ENCODE assay signal across 11 cellular contexts in genomic region chr15:67049351-67050044, GRCh38. TPM values are rescaled to one million over a fixed set of nuclear protein-coding genes. Genes with fewer than 3 reads are reported as not detected.
DNase-seq lines count a peak whose midpoint lies in the region; ATAC-seq and TF ChIP-seq lines count a peak whose summit lies in the region.
"Had no signal": no experiment of that assay in that cellular context is flagged by ENCODE, and none has a peak within 500 bp of the region (broad histone marks: within the 10 kb centered on the region; RNA-seq: fewer than 3 reads in every experiment).

No MANE protein-coding gene starts in this region.

- H3K27ac Mint-ChIP-seq in activated CD4-positive, alpha-beta memory T cell treated with anti-CD3 and anti-CD28 coated beads for 36 hours = no peak overlapping the region

- H3K27me3 Mint-ChIP-seq in activated CD4-positive, alpha-beta memory T cell treated with anti-CD3 and anti-CD28 coated beads for 36 hours = no peaks in the 10 kb centered on the region

- no peaks in the 10 kb centered on the region for H3K9me3 Mint-ChIP-seq in activated CD4-positive, alpha-beta memory T cell treated with anti-CD3 and anti-CD28 coated beads for 36 hours

- peak overlapping the region; percentile 51 to 94 (median 77) for H3K4me2 ChIP-seq in BLaER1 treated with 17β-estradiol and CSF1 and Interleukin-3, amounts not matched to agents 10 nM and 100 nM

- H3K4me3 Mint-ChIP-seq in activated CD4-positive, alpha-beta memory T cell treated with anti-CD3 and anti-CD28 coated beads for 36 hours = no peak overlapping the region

- TF ChIP-seq CTCF in fibroblast of mammary gland (conservative IDR thresholded peaks at IDR 0.05; ENCODE audit: control insufficient read depth, insufficient read depth, low read depth, low read length) = no peak

- no peaks in the 10 kb centered on the region for H3K9me3 ChIP-seq in BLaER1 treated with 17β-estradiol and CSF1 and Interleukin-3, amounts not matched to agents 10 nM and 100 nM (replicated peaks in 1 of 11)
- no peaks in the 10 kb centered on the region for H3K9me3 ChIP-seq in SJCRH30 (replicated peaks)

- peak overlapping the region in 9 of 11 experiments; percentile 29 to 75 (median 56); a peak in 18 of 22 replicates for H3K9ac ChIP-seq in BLaER1 treated with 17β-estradiol and CSF1 and Interleukin-3, amounts not matched to agents 10 nM and 100 nM

- H3K27ac ChIP-seq in BLaER1 treated with 17β-estradiol and CSF1 and Interleukin-3, amounts not matched to agents 10 nM and 100 nM = peak overlapping the region; percentile 6 to 90 (median 68); a peak in 21 of 22 replicates
- H3K27ac ChIP-seq in SJCRH30 = peak overlapping the region; percentile 14; the same call in 1 of the 2 replicates

- no peaks in the 10 kb centered on the region for H3K36me3 Mint-ChIP-seq in activated CD4-positive, alpha-beta memory T cell treated with anti-CD3 and anti-CD28 coated beads for 36 hours

- no peaks in the 10 kb centered on the region for H3K36me3 ChIP-seq in BLaER1 treated with 17β-estradiol and CSF1 and Interleukin-3, amounts not matched to agents 10 nM and 100 nM
- no peaks in the 10 kb centered on the region for H3K36me3 ChIP-seq in SJCRH30

- intact Hi-C loops in activated CD4-positive, alpha-beta memory T cell treated with anti-CD3 and anti-CD28 coated beads for 36 hours (cut with micrococcal nuclease) = no loop called here

- peak overlapping the region in 1 of 10 experiments; percentile 36; a peak in 2 of 20 replicates for H3K4me3 ChIP-seq in BLaER1 treated with 17β-estradiol and CSF1 and Interleukin-3, amounts not matched to agents 10 nM and 100 nM
- no peak overlapping the region for H3K4me3 ChIP-seq in SJCRH30
- H3K4me3 ChIP-seq in fibroblast of mammary gland (ENCODE audit: control insufficient read depth, low read depth, low read length) = no peak overlapping the region

- DNase-seq in SJCRH30 (peak; percentile 57 to 58), fibroblast of mammary gland (ENCODE audit: low read depth) (peak; percentile 87), renal cortical epithelial cell (ENCODE audit: low read depth) (peak; percentile 98), DMS79 treated with DMSO at 0.1 percent for 48 hours (lab: John Stamatoyannopoulos, UW) (no peak)
- no peak for DNase-seq in activated CD4-positive, alpha-beta memory T cell treated with anti-CD3 and anti-CD28 coated beads for 36 hours
- DNase-seq in stimulated activated naive CD4-positive, alpha-beta T cell (lab: John Stamatoyannopoulos, UW) = no peak
- DNase-seq: activated CD8-positive, alpha-beta memory T cell treated with anti-CD3 and anti-CD28 coated beads for 24 hours; GF-D8; NCI-H2171 had no signal

- CTCF ChIA-PET in activated CD4-positive, alpha-beta memory T cell treated with anti-CD3 and anti-CD28 coated beads for 36 hours (lab: Charles Lee) = no interaction called here

- H3K4me1 Mint-ChIP-seq in activated CD4-positive, alpha-beta memory T cell treated with anti-CD3 and anti-CD28 coated beads for 36 hours (ENCODE audit: low read depth) = peaks cover 11% of the 10 kb centered on the region

- H3K4me1 ChIP-seq in BLaER1 treated with 17β-estradiol and CSF1 and Interleukin-3, amounts not matched to agents 10 nM and 100 nM = peaks cover 38 to 65% (median 51%) of the 10 kb centered on the region in 10 experiments
- peaks cover 30% of the 10 kb centered on the region for H3K4me1 ChIP-seq in SJCRH30

- H4K20me1 ChIP-seq in BLaER1 treated with 17β-estradiol and CSF1 and Interleukin-3, amounts not matched to agents 10 nM and 100 nM = no peaks in the 10 kb centered on the region

- ATAC-seq in GM19324 (IDR thresholded peaks at IDR 0.05; ENCODE audit: low FRiP score, unreplicated experiment) = no peak

- POLR2A ChIA-PET in activated CD4-positive, alpha-beta memory T cell treated with anti-CD3 and anti-CD28 coated beads for 36 hours (lab: Charles Lee) = no interaction called here

- H3K27me3 ChIP-seq in BLaER1 treated with 17β-estradiol and CSF1 and Interleukin-3, amounts not matched to agents 10 nM and 100 nM = no peaks in the 10 kb centered on the region
- no peaks in the 10 kb centered on the region for H3K27me3 ChIP-seq in SJCRH30

RNA-seq across cellular contexts. Expression of gene SMAD3, which starts 15.9 kb away (rescaled TPM):
- total RNA-seq in SJCRH30 (2014; rRNA removed; shearing (Covaris generic)) = 22.8 and 23.0 TPM in 2 replicates
- 28.8 and 31.4 TPM in 2 replicates for total RNA-seq in renal cortical epithelial cell
- 10 to 100 TPM; 50.2 to 50.5 TPM for total RNA-seq in activated CD4-positive, alpha-beta memory T cell treated with anti-CD3 and anti-CD28 coated beads for 36 hours

Comparison
In these comparisons a context has a peak if more than half of its experiments do, and no peak if none do; other contexts are left out.
1. DNase-seq: peak in SJCRH30 (2 of 2), fibroblast of mammary gland (single experiment) and renal cortical epithelial cell (single experiment); none in activated CD4-positive, alpha-beta memory T cell treated with anti-CD3 and anti-CD28 coated beads for 36 hours (single experiment), stimulated activated naive CD4-positive, alpha-beta T cell (0 of 6) and DMS79 treated with DMSO at 0.1 percent for 48 hours (single experiment).